In genomic region chr2:154370873-154371272, GRCh38 we compare ENCODE assay signal across 22 cellular contexts.
"Had no signal": no experiment of that assay in that cellular context is flagged by ENCODE, and none has a peak within 500 bp of the region (broad histone marks: within the 10 kb centered on the region; RNA-seq: fewer than 3 reads in every experiment).

No MANE protein-coding gene starts in this region.

- H3K9me3 ChIP-seq: colonic mucosa, heart left ventricle, mucosa of descending colon, spleen, tibial artery, upper lobe of left lung, vagina had no signal

- H3K4me3 ChIP-seq: colonic mucosa, heart left ventricle, mucosa of descending colon, spleen, tibial artery, upper lobe of left lung, vagina had no signal

- H3K4me3 Mint-ChIP-seq: naive thymus-derived CD8-positive, alpha-beta T cell; stimulated activated memory B cell treated with anti-CD40 and anti-IgM and Interleukin-4, amounts not matched to agents 10 μg/mL and 1 μg/mL and 100 μg/mL, for 72 hours; stimulated activated naive CD8-positive, alpha-beta T cell treated with anti-CD3 and anti-CD28 coated beads, Interleukin-15, Interleukin-2, amounts not matched to agents 100 ng/mL and 50 ng/mL, for 24 hours had no signal

- H3K36me3 ChIP-seq: colonic mucosa, heart left ventricle, spleen, tibial artery, upper lobe of left lung, vagina had no signal

- H3K27me3 Mint-ChIP-seq: stimulated activated memory B cell treated with anti-CD40 and anti-IgM and Interleukin-4, amounts not matched to agents 10 μg/mL and 1 μg/mL and 100 μg/mL, for 72 hours; stimulated activated naive CD8-positive, alpha-beta T cell treated with anti-CD3 and anti-CD28 coated beads, Interleukin-15, Interleukin-2, amounts not matched to agents 100 ng/mL and 50 ng/mL, for 24 hours had no signal

- ATAC-seq: foreskin keratinocyte; heart left ventricle; left lobe of liver; mucosa of descending colon; naive thymus-derived CD8-positive, alpha-beta T cell; sciatic nerve; stimulated activated memory B cell treated with anti-CD40 and anti-IgM and Interleukin-4, amounts not matched to agents 10 μg/mL and 1 μg/mL and 100 μg/mL, for 72 hours had no signal

- H3K27ac ChIP-seq: colonic mucosa, foreskin keratinocyte, heart left ventricle, spleen, tibial artery, upper lobe of left lung, vagina had no signal

- DNase-seq: colonic mucosa; dermis blood vessel endothelial cell; erythroblast; foreskin keratinocyte; heart left ventricle; hippocampal formation; kidney glomerular epithelial cell; mammary epithelial cell; mucosa of descending colon; naive thymus-derived CD8-positive, alpha-beta T cell; posterior cingulate gyrus; spleen; stimulated activated CD4-positive, alpha-beta T cell treated with anti-CD3 and anti-CD28 coated beads, Interleukin-15, amount 100 ng/mL, for 24 hours; stimulated activated CD4-positive, alpha-beta T cell treated with anti-CD3 and anti-CD28 coated beads, Interleukin-1b, Interleukin-23, amount 100 ng/mL, for 48 hours; stimulated activated CD4-positive, alpha-beta T cell treated with anti-CD3 and anti-CD28 coated beads, Interleukin-4, amount 100 ng/mL, for 24 hours; tibial artery; upper lobe of left lung had no signal

- H3K27ac Mint-ChIP-seq: naive thymus-derived CD8-positive, alpha-beta T cell; stimulated activated memory B cell treated with anti-CD40 and anti-IgM and Interleukin-4, amounts not matched to agents 10 μg/mL and 1 μg/mL and 100 μg/mL, for 72 hours; stimulated activated naive CD8-positive, alpha-beta T cell treated with anti-CD3 and anti-CD28 coated beads, Interleukin-15, Interleukin-2, amounts not matched to agents 100 ng/mL and 50 ng/mL, for 24 hours had no signal

- H3K27me3 ChIP-seq: colonic mucosa, foreskin keratinocyte, heart left ventricle, spleen, tibial artery, upper lobe of left lung, vagina had no signal

- H3K4me1 Mint-ChIP-seq: stimulated activated memory B cell treated with anti-CD40 and anti-IgM and Interleukin-4, amounts not matched to agents 10 μg/mL and 1 μg/mL and 100 μg/mL, for 72 hours had no signal

- H3K4me1 ChIP-seq: colonic mucosa, foreskin keratinocyte, heart left ventricle, spleen, vagina had no signal

- H3K36me3 Mint-ChIP-seq: naive thymus-derived CD8-positive, alpha-beta T cell; stimulated activated memory B cell treated with anti-CD40 and anti-IgM and Interleukin-4, amounts not matched to agents 10 μg/mL and 1 μg/mL and 100 μg/mL, for 72 hours had no signal
